Comparison of ENCODE assay signal across 1 cellular context in the genomic region with DNA sequence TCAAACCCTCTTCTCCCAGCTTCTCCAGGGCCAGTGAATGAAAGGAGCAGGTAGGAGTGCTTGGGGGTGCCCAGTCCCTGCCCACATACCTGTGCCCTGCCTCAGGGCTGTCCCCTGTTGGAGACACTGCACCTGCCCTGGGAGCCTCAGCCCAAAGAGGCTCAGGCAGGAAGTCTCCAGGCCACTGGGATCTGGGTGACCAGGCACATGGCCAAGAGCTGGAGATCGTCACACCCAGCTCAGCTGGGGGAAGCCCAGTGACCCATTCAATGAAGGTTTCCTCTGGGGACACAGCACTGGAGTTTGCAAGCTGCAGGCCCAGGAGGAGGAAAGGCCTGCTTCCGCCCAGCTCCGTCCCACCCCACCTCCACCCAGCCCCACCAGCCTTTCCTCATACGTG.
TF ChIP-seq lines count a peak whose summit lies in the region.

No MANE protein-coding gene starts in this region.

TF ChIP-seq in H1, 55 proteins besides CTCF, POLR2A, EP300 and RAD21 (continued from another document):
- TF ChIP-seq, protein P1, sequence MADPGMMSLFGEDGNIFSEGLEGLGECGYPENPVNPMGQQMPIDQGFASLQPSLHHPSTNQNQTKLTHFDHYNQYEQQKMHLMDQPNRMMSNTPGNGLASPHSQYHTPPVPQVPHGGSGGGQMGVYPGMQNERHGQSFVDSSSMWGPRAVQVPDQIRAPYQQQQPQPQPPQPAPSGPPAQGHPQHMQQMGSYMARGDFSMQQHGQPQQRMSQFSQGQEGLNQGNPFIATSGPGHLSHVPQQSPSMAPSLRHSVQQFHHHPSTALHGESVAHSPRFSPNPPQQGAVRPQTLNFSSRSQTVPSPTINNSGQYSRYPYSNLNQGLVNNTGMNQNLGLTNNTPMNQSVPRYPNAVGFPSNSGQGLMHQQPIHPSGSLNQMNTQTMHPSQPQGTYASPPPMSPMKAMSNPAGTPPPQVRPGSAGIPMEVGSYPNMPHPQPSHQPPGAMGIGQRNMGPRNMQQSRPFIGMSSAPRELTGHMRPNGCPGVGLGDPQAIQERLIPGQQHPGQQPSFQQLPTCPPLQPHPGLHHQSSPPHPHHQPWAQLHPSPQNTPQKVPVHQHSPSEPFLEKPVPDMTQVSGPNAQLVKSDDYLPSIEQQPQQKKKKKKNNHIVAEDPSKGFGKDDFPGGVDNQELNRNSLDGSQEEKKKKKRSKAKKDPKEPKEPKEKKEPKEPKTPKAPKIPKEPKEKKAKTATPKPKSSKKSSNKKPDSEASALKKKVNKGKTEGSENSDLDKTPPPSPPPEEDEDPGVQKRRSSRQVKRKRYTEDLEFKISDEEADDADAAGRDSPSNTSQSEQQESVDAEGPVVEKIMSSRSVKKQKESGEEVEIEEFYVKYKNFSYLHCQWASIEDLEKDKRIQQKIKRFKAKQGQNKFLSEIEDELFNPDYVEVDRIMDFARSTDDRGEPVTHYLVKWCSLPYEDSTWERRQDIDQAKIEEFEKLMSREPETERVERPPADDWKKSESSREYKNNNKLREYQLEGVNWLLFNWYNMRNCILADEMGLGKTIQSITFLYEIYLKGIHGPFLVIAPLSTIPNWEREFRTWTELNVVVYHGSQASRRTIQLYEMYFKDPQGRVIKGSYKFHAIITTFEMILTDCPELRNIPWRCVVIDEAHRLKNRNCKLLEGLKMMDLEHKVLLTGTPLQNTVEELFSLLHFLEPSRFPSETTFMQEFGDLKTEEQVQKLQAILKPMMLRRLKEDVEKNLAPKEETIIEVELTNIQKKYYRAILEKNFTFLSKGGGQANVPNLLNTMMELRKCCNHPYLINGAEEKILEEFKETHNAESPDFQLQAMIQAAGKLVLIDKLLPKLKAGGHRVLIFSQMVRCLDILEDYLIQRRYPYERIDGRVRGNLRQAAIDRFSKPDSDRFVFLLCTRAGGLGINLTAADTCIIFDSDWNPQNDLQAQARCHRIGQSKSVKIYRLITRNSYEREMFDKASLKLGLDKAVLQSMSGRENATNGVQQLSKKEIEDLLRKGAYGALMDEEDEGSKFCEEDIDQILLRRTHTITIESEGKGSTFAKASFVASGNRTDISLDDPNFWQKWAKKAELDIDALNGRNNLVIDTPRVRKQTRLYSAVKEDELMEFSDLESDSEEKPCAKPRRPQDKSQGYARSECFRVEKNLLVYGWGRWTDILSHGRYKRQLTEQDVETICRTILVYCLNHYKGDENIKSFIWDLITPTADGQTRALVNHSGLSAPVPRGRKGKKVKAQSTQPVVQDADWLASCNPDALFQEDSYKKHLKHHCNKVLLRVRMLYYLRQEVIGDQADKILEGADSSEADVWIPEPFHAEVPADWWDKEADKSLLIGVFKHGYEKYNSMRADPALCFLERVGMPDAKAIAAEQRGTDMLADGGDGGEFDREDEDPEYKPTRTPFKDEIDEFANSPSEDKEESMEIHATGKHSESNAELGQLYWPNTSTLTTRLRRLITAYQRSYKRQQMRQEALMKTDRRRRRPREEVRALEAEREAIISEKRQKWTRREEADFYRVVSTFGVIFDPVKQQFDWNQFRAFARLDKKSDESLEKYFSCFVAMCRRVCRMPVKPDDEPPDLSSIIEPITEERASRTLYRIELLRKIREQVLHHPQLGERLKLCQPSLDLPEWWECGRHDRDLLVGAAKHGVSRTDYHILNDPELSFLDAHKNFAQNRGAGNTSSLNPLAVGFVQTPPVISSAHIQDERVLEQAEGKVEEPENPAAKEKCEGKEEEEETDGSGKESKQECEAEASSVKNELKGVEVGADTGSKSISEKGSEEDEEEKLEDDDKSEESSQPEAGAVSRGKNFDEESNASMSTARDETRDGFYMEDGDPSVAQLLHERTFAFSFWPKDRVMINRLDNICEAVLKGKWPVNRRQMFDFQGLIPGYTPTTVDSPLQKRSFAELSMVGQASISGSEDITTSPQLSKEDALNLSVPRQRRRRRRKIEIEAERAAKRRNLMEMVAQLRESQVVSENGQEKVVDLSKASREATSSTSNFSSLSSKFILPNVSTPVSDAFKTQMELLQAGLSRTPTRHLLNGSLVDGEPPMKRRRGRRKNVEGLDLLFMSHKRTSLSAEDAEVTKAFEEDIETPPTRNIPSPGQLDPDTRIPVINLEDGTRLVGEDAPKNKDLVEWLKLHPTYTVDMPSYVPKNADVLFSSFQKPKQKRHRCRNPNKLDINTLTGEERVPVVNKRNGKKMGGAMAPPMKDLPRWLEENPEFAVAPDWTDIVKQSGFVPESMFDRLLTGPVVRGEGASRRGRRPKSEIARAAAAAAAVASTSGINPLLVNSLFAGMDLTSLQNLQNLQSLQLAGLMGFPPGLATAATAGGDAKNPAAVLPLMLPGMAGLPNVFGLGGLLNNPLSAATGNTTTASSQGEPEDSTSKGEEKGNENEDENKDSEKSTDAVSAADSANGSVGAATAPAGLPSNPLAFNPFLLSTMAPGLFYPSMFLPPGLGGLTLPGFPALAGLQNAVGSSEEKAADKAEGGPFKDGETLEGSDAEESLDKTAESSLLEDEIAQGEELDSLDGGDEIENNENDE (IDR thresholded peaks at IDR 0.05; ENCODE audit: insufficient replicate concordance, low read length): no peak
- TF ChIP-seq SP4 (IDR thresholded peaks at IDR 0.05; ENCODE audit: low read length) (no peak), TAF7 (optimal IDR thresholded peaks at IDR 0.05; ENCODE audit: borderline replicate concordance, low read depth, low read length) (no peak), CREB1 (IDR thresholded peaks at IDR 0.05) (no peak), HDAC2 (IDR thresholded peaks at IDR 0.05; ENCODE audit: borderline replicate concordance in 1 of 2, low read depth in 2 of 2, low read length in 2 of 2) (no peak), POU5F1 (IDR thresholded peaks at IDR 0.05; ENCODE audit: low read depth, low read length) (no peak), SIX5 (IDR thresholded peaks at IDR 0.05; ENCODE audit: low read depth, low read length) (no peak), TEAD4 (IDR thresholded peaks at IDR 0.05; ENCODE audit: low read depth, low read length) (no peak), CBX8 (IDR thresholded peaks at IDR 0.05; ENCODE audit: borderline replicate concordance, low read depth, low read length) (no peak), SAP30 (IDR thresholded peaks at IDR 0.05; ENCODE audit: insufficient read depth, insufficient replicate concordance, low read length) (no peak), RNF2 (IDR thresholded peaks at IDR 0.05; ENCODE audit: borderline replicate concordance, low read depth, low read length, missing control alignments, poor library complexity, severe bottlenecking) (no peak)
- TF ChIP-seq, protein P2, sequence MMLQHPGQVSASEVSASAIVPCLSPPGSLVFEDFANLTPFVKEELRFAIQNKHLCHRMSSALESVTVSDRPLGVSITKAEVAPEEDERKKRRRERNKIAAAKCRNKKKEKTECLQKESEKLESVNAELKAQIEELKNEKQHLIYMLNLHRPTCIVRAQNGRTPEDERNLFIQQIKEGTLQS (IDR thresholded peaks at IDR 0.05; ENCODE audit: insufficient read depth, low read depth, low read length): no peak
- TF ChIP-seq, protein P3, sequence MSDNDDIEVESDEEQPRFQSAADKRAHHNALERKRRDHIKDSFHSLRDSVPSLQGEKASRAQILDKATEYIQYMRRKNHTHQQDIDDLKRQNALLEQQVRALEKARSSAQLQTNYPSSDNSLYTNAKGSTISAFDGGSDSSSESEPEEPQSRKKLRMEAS (IDR thresholded peaks at IDR 0.05): no peak
TF ChIP-seq in H1: peak in this region for 0.
